20 cellular contexts compared by ENCODE assay signal in the genomic region with DNA sequence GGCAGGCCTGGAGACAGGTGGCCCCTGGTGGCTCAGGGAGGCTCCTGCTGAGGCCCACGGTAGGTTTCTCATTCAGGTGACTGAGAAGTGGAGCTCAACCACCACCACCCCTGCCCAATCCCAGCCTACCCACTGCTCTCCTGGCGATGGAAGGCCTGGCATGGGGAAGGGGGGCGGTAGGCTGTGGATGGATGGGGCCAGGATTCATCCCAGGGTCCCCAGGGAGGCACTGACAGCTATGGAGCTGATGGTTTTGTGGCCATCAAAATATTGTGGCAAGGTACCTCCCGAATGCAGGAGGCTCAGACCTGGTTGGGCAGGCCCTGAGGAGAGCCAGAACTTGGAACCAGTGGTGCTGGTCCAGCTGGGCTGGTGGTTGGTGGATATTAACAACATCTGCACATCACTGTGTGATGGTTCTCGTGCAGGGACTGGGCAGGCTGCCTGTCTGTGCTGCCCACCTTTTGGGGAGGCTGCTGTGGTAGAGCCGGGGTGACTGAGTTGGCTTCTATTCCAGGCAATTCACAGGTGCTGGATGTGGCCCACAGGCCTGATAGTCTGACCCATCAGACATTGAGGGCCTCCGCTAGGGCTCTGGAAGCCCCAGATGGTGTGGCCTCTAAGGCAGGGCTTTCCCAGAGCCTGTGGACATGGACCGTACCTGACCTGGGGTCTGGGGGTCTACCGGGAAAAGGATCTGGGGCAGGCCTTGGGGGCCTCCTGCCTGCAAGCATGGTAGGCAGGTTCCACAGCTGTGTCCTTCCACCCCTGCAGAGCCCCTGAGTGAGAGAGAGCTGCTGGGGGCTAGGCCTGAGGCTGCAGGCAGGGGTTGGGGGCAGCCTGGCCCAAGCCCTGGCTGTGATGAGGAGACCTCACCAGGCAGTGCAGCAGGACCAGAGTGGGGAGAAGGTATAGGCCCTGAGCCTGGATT. TPM values are rescaled to one million over a fixed set of nuclear protein-coding genes. Genes with fewer than 3 reads are reported as not detected.
DNase-seq lines count a peak whose midpoint lies in the region; ATAC-seq and TF ChIP-seq lines count a peak whose summit lies in the region.
"Had no signal": no experiment of that assay in that cellular context is flagged by ENCODE, and none has a peak within 500 bp of the region (broad histone marks: within the 10 kb centered on the region; RNA-seq: fewer than 3 reads in every experiment).

No MANE protein-coding gene starts in this region.

- peaks cover 18 to 21% of the 10 kb centered on the region in 2 donors for H3K4me1 ChIP-seq in neuronal stem cell (ENCODE audit: control insufficient read depth in 2 of 2, insufficient read depth in 1 of 2, low read depth in 1 of 2, low read length in 2 of 2)

- peak overlapping the region; percentile 22 for H2BK120ac ChIP-seq in neuronal stem cell (ENCODE audit: low read depth, low read length)

- ATAC-seq in Right ventricle myocardium inferior: no peak
- ATAC-seq in GM19467 (IDR thresholded peaks at IDR 0.05; ENCODE audit: unreplicated experiment): no peak
- no peak for ATAC-seq in GM21825 (IDR thresholded peaks at IDR 0.05; ENCODE audit: unreplicated experiment)
- ATAC-seq: GM23338, left colon had no signal

- H3K27ac ChIP-seq in coronary artery (peak overlapping the region; percentile 98 to 99), neuronal stem cell (replicated peaks; ENCODE audit: low read length) (no peak overlapping the region)

- no peak for TF ChIP-seq CTCF in coronary artery (IDR thresholded peaks at IDR 0.05)

- no peaks in the 10 kb centered on the region for H3K9me3 ChIP-seq in neuronal stem cell (replicated peaks in 1 of 2; ENCODE audit: control insufficient read depth in 2 of 2, insufficient read depth in 1 of 2, low read depth in 1 of 2, low read length in 2 of 2)
- H3K9me3 ChIP-seq: transverse colon had no signal

- DNase-seq in cardiac septum (ENCODE audit: low spot score) (peak; percentile 74), Right ventricle myocardium inferior (ENCODE audit: missing footprints) (no peak), coronary artery (ENCODE audit: low spot score) (peak; percentile 75), neuronal stem cell (ENCODE audit: low spot score) (no peak), T-helper 2 cell (no peak), NCI-H128 (lab: John Stamatoyannopoulos, UW; ENCODE audit: unreplicated experiment) (no peak)
- DNase-seq: activated CD4-positive, alpha-beta T cell treated with anti-CD3 and anti-CD28 coated beads, Interleukin-2, amount 50 U/mL, for 4 hours; activated T-cell treated with anti-CD3 and anti-CD28 coated beads, Interleukin-2, amount 50 U/mL, for 1 hour; hippocampal formation; left colon; NCI-H1694 treated with DMSO at 0.1 percent for 48 hours; NCI-H510A; transverse colon had no signal

- H3K9ac ChIP-seq in neuronal stem cell (ENCODE audit: low read depth, low read length, poor library complexity): peak overlapping the region; percentile 16

- no peak overlapping the region for H2BK12ac ChIP-seq in neuronal stem cell (ENCODE audit: low read length)

- H2AFZ ChIP-seq in neuronal stem cell (ENCODE audit: low read length): no peak overlapping the region
- H2AFZ ChIP-seq: GM23338 had no signal

- H3K4ac ChIP-seq in neuronal stem cell (ENCODE audit: low read length): no peak overlapping the region

- no peaks in the 10 kb centered on the region for H3K27me3 ChIP-seq in neuronal stem cell (ENCODE audit: control insufficient read depth in 3 of 3, insufficient read depth in 3 of 3, low read depth in 1 of 3, low read length in 3 of 3)
- H3K27me3 ChIP-seq: transverse colon had no signal

- no peak overlapping the region for H3K14ac ChIP-seq in neuronal stem cell (ENCODE audit: low read length)

- no peak overlapping the region for H4K91ac ChIP-seq in neuronal stem cell (ENCODE audit: low read depth, low read length, poor library complexity)

- peak overlapping the region; percentile 59 for H3K23ac ChIP-seq in neuronal stem cell (ENCODE audit: low read depth, low read length, poor library complexity)

- peak overlapping the region; percentile 86 for H2AK5ac ChIP-seq in neuronal stem cell (ENCODE audit: low read depth, low read length)

- no CpG with 5 or more reads among the region's 9 CpGs for WGBS in neuronal stem cell (ENCODE audit: extremely low coverage in 2 of 2, insufficient read length in 2 of 2, insufficient replicate concordance in 1 of 2), 2 donors

- H4K8ac ChIP-seq in neuronal stem cell (ENCODE audit: low read depth, low read length): no peak overlapping the region

- peaks cover 8 to 10% of the 10 kb centered on the region in 2 donors for H3K36me3 ChIP-seq in neuronal stem cell (replicated peaks in 1 of 2; ENCODE audit: control insufficient read depth in 2 of 2, insufficient read depth in 2 of 2, low read length in 2 of 2)
- H3K36me3 ChIP-seq: transverse colon had no signal

- H3K79me1 ChIP-seq in neuronal stem cell (ENCODE audit: low read depth, low read length): peaks cover 4% of the 10 kb centered on the region

- H3K18ac ChIP-seq in neuronal stem cell (ENCODE audit: low read length): peak overlapping the region; percentile 65

- intact Hi-C loops in cardiac septum (cut with DNase I) (no loop called here), Right ventricle myocardium inferior (cut with DNase I) (no loop called here)

- no peak overlapping the region for H3K4me2 ChIP-seq in neuronal stem cell (ENCODE audit: insufficient read depth, low read length, poor library complexity, severe bottlenecking)
- H3K4me2 ChIP-seq: GM23338 had no signal

- no peak overlapping the region for H2BK15ac ChIP-seq in neuronal stem cell (ENCODE audit: low read length)

- peak overlapping the region; percentile 58 for H2BK5ac ChIP-seq in neuronal stem cell (ENCODE audit: low read length)

- H3K4me3 ChIP-seq in coronary artery (no peak overlapping the region), neuronal stem cell (ENCODE audit: low read length in 2 of 2) (no peak overlapping the region)
- H3K4me3 ChIP-seq: GM23338, transverse colon had no signal

RNA-seq across cellular contexts. Expression of gene ZBTB47, which starts 3.4 kb away (rescaled TPM):
- total RNA-seq in cardiac septum: 202 TPM
- 80.2 TPM for total RNA-seq in Right ventricle myocardium inferior
- polyA plus RNA-seq in neuronal stem cell (2013, experiment 1 of 2): 2.7 TPM
- 2.8 TPM for polyA plus RNA-seq in neuronal stem cell (2013, experiment 2 of 2)

RNA-seq across cellular contexts. Expression of gene KLHL40, which starts 28.4 kb away (rescaled TPM):
- total RNA-seq in cardiac septum (0.57 TPM), Right ventricle myocardium inferior (not detected)
- polyA plus RNA-seq in neuronal stem cell (2013, experiment 1 of 2): not detected
- polyA plus RNA-seq in neuronal stem cell (2013, experiment 2 of 2): not detected
- total RNA-seq: fibroblast of lung, GM23338, HT-29, left colon, pulmonary artery endothelial cell, SK-MEL-5 had no signal
- polyA plus RNA-seq: fibroblast of lung, GM23338 had no signal

RNA-seq across cellular contexts. Expression of gene HHATL, which starts 45.7 kb away (rescaled TPM):
- total RNA-seq in cardiac septum (505 TPM), Right ventricle myocardium inferior (440 TPM)
- not detected for polyA plus RNA-seq in neuronal stem cell (2013, experiment 1 of 2)
- not detected for polyA plus RNA-seq in neuronal stem cell (2013, experiment 2 of 2)
- total RNA-seq: fibroblast of lung, GM23338, HT-29, pulmonary artery endothelial cell, SK-MEL-5 had no signal
- polyA plus RNA-seq: fibroblast of lung, GM23338 had no signal

RNA-seq across cellular contexts. Expression of gene NKTR, which starts 56.5 kb away (rescaled TPM):
- total RNA-seq in cardiac septum (35.1 TPM), Right ventricle myocardium inferior (21.2 TPM)
- polyA plus RNA-seq in neuronal stem cell (2013, experiment 1 of 2): 57.4 TPM
- 60.9 TPM for polyA plus RNA-seq in neuronal stem cell (2013, experiment 2 of 2)

Comparison
In these comparisons a context has a peak if more than half of its experiments do, and no peak if none do; other contexts are left out.
1. DNase-seq: peak in cardiac septum (single experiment) and coronary artery (single experiment); none in Right ventricle myocardium inferior (single experiment), neuronal stem cell (single experiment), T-helper 2 cell (0 of 5) and NCI-H128 (single experiment).